ENCODE assay signal across 8 cellular contexts in the genomic region with DNA sequence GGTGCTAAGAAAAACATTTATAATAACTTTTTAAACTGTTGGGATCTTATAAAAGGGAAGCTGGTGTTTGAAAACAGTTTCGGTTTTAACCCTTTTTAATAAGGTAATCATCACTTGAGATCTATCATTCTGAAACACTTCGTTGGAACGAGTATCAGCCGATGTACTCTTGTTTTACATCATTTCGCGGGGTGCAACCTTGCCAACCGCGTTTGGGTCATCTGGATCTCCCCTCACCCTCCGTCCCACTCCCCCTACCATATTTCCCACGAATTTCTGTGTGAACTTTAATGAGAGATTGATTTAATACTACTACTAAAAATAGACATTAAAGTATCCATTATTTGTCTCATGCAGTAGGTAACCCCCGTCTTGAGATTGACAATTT. TPM values are rescaled to one million over a fixed set of nuclear protein-coding genes. Genes with fewer than 3 reads are reported as not detected.
DNase-seq lines count a peak whose midpoint lies in the region; ATAC-seq and TF ChIP-seq lines count a peak whose summit lies in the region.

No MANE protein-coding gene starts in this region.

- H3K4me1 ChIP-seq in heart left ventricle: peaks cover 0 to 62% (median 51%) of the 10 kb centered on the region in 12 donors
- H3K4me1 ChIP-seq in endodermal cell (ENCODE audit: control insufficient read depth, insufficient read depth, low read length): peaks cover 9% of the 10 kb centered on the region
- peaks cover 0 to 5% of the 10 kb centered on the region in 2 donors for H3K4me1 ChIP-seq in neuronal stem cell (ENCODE audit: control insufficient read depth in 2 of 2, insufficient read depth in 1 of 2, low read depth in 1 of 2, low read length in 2 of 2)

- H3K27ac Mint-ChIP-seq in endodermal cell: peak overlapping the region; percentile 98

- ATAC-seq in heart left ventricle (no peak), GM18873 (IDR thresholded peaks at IDR 0.05; ENCODE audit: low FRiP score, unreplicated experiment) (no peak), GM21423 (IDR thresholded peaks at IDR 0.05; ENCODE audit: unreplicated experiment) (no peak)

- peaks cover 35% of the 10 kb centered on the region for H3K4me1 Mint-ChIP-seq in endodermal cell

- no peak overlapping the region for H2AK5ac ChIP-seq in neuronal stem cell (ENCODE audit: low read depth, low read length)

- H3K36me3 Mint-ChIP-seq in endodermal cell (ENCODE audit: low read depth): peaks cover 3% of the 10 kb centered on the region

- H3K9me3 Mint-ChIP-seq in endodermal cell: no peaks in the 10 kb centered on the region

- no peaks in the 10 kb centered on the region for H3K27me3 Mint-ChIP-seq in endodermal cell (ENCODE audit: insufficient read depth)

- H3K79me1 ChIP-seq in neuronal stem cell (ENCODE audit: low read depth, low read length): peaks cover 3% of the 10 kb centered on the region

- H3K4me3 Mint-ChIP-seq in endodermal cell: peak overlapping the region; percentile 98

- peak in 1 of 5 donors; percentile 10 for DNase-seq in heart left ventricle
- DNase-seq in cardiac septum (ENCODE audit: low spot score): no peak
- DNase-seq in SK-N-MC (ENCODE audit: low read depth, low spot score): no peak
- DNase-seq in endodermal cell: no peak
- DNase-seq in neuronal stem cell (ENCODE audit: low spot score): no peak
- no peak for DNase-seq in hepatic stellate cell (ENCODE audit: low spot score)

- intact Hi-C loops in heart left ventricle (cut with DNase I) (loop anchor here in 6 of 10 donors (5.0 to 10.0 kb wide), 5 partner anchors 36 to 96 kb away; a partner anchor contains a TSS), cardiac septum (cut with DNase I) (loop anchor here (2.0 kb wide), 1 partner anchor 94 kb away; a partner anchor contains a TSS)

- H3K36me3 ChIP-seq in heart left ventricle (no peaks in the 10 kb centered on the region), SK-N-MC (ENCODE audit: insufficient read depth, low read length) (peaks cover 6% of the 10 kb centered on the region), endodermal cell (ENCODE audit: control insufficient read depth, insufficient read depth, low read length) (peaks cover 6% of the 10 kb centered on the region), neuronal stem cell (replicated peaks in 1 of 2; ENCODE audit: control insufficient read depth in 2 of 2, insufficient read depth in 2 of 2, low read length in 2 of 2) (peaks cover 0 to 37% of the 10 kb centered on the region in 2 donors)

- WGBS in heart left ventricle, 4 donors: 1 to 2% (median 1%) methylated on average over 11 of the region's 11 CpGs
- 0 to 5% methylated on average over 4 to 10 of the region's 11 CpGs for WGBS in endodermal cell (ENCODE audit: insufficient coverage in 1 of 2, insufficient read length in 1 of 2), 2 experiments
- WGBS in neuronal stem cell (ENCODE audit: extremely low coverage in 2 of 2, insufficient read length in 2 of 2, insufficient replicate concordance in 1 of 2), 2 donors: no CpG with 5 or more reads among the region's 11 CpGs

- H3K23ac ChIP-seq in neuronal stem cell (ENCODE audit: low read depth, low read length, poor library complexity): no peak overlapping the region

- no peak overlapping the region for H2BK15ac ChIP-seq in neuronal stem cell (ENCODE audit: low read length)

- peak overlapping the region; percentile 60 for H3K4me2 ChIP-seq in neuronal stem cell (ENCODE audit: insufficient read depth, low read length, poor library complexity, severe bottlenecking)

- H2AFZ ChIP-seq in neuronal stem cell (ENCODE audit: low read length): no peak overlapping the region

- no peak overlapping the region for H3K14ac ChIP-seq in neuronal stem cell (ENCODE audit: low read length)

- no peak for TF ChIP-seq POLR2A in heart left ventricle (IDR thresholded peaks at IDR 0.05)

- no peak overlapping the region for H3K18ac ChIP-seq in neuronal stem cell (ENCODE audit: low read length)

- H3K9ac ChIP-seq in SK-N-MC (ENCODE audit: insufficient read length) (peak overlapping the region; percentile 91), endodermal cell (ENCODE audit: extremely low read depth, low read length, poor library complexity, severe bottlenecking) (peak overlapping the region; percentile 91), neuronal stem cell (ENCODE audit: low read depth, low read length, poor library complexity) (peak overlapping the region; percentile 34)

- no peak overlapping the region for H2BK120ac ChIP-seq in neuronal stem cell (ENCODE audit: low read depth, low read length)

- H3K27ac ChIP-seq in heart left ventricle: peak overlapping the region; percentile 82 to 98 (median 95)
- peak overlapping the region; percentile 79 for H3K27ac ChIP-seq in SK-N-MC
- H3K27ac ChIP-seq in endodermal cell (ENCODE audit: low read depth, low read length): peak overlapping the region; percentile 67
- no peak overlapping the region for H3K27ac ChIP-seq in neuronal stem cell (replicated peaks; ENCODE audit: low read length)

- H3K27me3 ChIP-seq in heart left ventricle (no peaks in the 10 kb centered on the region), endodermal cell (ENCODE audit: control insufficient read depth, insufficient read depth, low read length, poor library complexity, severe bottlenecking) (no peaks in the 10 kb centered on the region), neuronal stem cell (ENCODE audit: control insufficient read depth in 3 of 3, insufficient read depth in 3 of 3, low read depth in 1 of 3, low read length in 3 of 3) (peaks cover 0 to 9% (median 0%) of the 10 kb centered on the region in 3 experiments)

- no peak overlapping the region for H4K91ac ChIP-seq in neuronal stem cell (ENCODE audit: low read depth, low read length, poor library complexity)

- H3K4me3 ChIP-seq in heart left ventricle: peak overlapping the region; percentile 45 to 90 (median 75)
- H3K4me3 ChIP-seq in SK-N-MC: peak overlapping the region; percentile 98
- peak overlapping the region; percentile 98 for H3K4me3 ChIP-seq in endodermal cell (ENCODE audit: low read length)
- H3K4me3 ChIP-seq in neuronal stem cell (ENCODE audit: low read length in 2 of 2): peak overlapping the region; percentile 91 to 95

- H3K4ac ChIP-seq in neuronal stem cell (ENCODE audit: low read length): no peak overlapping the region

- TF ChIP-seq CTCF in heart left ventricle (IDR thresholded peaks at IDR 0.05) (no peak), endodermal cell (conservative IDR thresholded peaks at IDR 0.05) (no peak)

- H2BK12ac ChIP-seq in neuronal stem cell (ENCODE audit: low read length): no peak overlapping the region

- no peak overlapping the region for H2BK5ac ChIP-seq in neuronal stem cell (ENCODE audit: low read length)

- no peaks in the 10 kb centered on the region for H3K9me3 ChIP-seq in heart left ventricle
- H3K9me3 ChIP-seq in SK-N-MC (ENCODE audit: low read depth, low read length): no peaks in the 10 kb centered on the region
- no peaks in the 10 kb centered on the region for H3K9me3 ChIP-seq in endodermal cell (ENCODE audit: control insufficient read depth, low read length)
- peaks cover 2 to 7% of the 10 kb centered on the region in 2 donors for H3K9me3 ChIP-seq in neuronal stem cell (replicated peaks in 1 of 2; ENCODE audit: control insufficient read depth in 2 of 2, insufficient read depth in 1 of 2, low read depth in 1 of 2, low read length in 2 of 2)

- no peak overlapping the region for H4K8ac ChIP-seq in neuronal stem cell (ENCODE audit: low read depth, low read length)

RNA-seq across cellular contexts. Expression of a gene that starts 1.3 kb away (rescaled TPM):
- total RNA-seq in heart left ventricle (10 to 100 TPM; 32.1 to 58.9 (median 49.3) TPM), cardiac septum (46.9 TPM), endodermal cell (100 to 1,000 TPM in 1 of 2 donors, 10 to 100 TPM in 1; 87.1 to 105 TPM)
- polyA plus RNA-seq in heart left ventricle: 1 to 10 TPM; 4.3 to 9.0 TPM
- polyA plus RNA-seq in endodermal cell (2013, experiment 1 of 2): 81.8 TPM
- 73.3 TPM for polyA plus RNA-seq in endodermal cell (2013, experiment 2 of 2)
- polyA plus RNA-seq in neuronal stem cell (2013, experiment 1 of 2): 60.5 TPM
- 61.4 TPM for polyA plus RNA-seq in neuronal stem cell (2013, experiment 2 of 2)

Comparison
In these comparisons a context has a peak if more than half of its experiments do, and no peak if none do; other contexts are left out.
1. H3K9ac ChIP-seq: peak in every context shown above with its lines; median percentile 91 in SK-N-MC; 91 in endodermal cell; 34 in neuronal stem cell.